In genomic region chr16:31129568-31130335, GRCh38 we compare ENCODE assay signal across 10 cellular contexts. TPM values are rescaled to one million over a fixed set of nuclear protein-coding genes. Genes with fewer than 3 reads are reported as not detected.
A peak's percentile ranks its signal among the peaks of the same experiment; 100 is the strongest.
DNase-seq lines count a peak whose midpoint lies in the region; ATAC-seq and TF ChIP-seq lines count a peak whose summit lies in the region.
"Had no signal": no experiment of that assay in that cellular context is flagged by ENCODE, and none has a peak within 500 bp of the region (broad histone marks: within the 10 kb centered on the region; RNA-seq: fewer than 3 reads in every experiment).

No MANE protein-coding gene starts in this region.

- no peak overlapping the region for H3K4me2 ChIP-seq in neuronal stem cell (ENCODE audit: insufficient read depth, low read length, poor library complexity, severe bottlenecking)

- H3K23ac ChIP-seq in neuronal stem cell (ENCODE audit: low read depth, low read length, poor library complexity): no peak overlapping the region

- H3K36me3 ChIP-seq in duodenal mucosa (ENCODE audit: control insufficient read depth in 1 of 2, insufficient read depth in 2 of 2, low read length in 2 of 2) (peaks cover 20 to 47% of the 10 kb centered on the region in 2 donors), mucosa of descending colon (ENCODE audit: low read depth) (no peaks in the 10 kb centered on the region), neuronal stem cell (replicated peaks in 1 of 2; ENCODE audit: control insufficient read depth in 2 of 2, insufficient read depth in 2 of 2, low read length in 2 of 2) (peaks cover 31 to 65% of the 10 kb centered on the region in 2 donors)
- H3K36me3 ChIP-seq: SJCRH30 had no signal

- H3K27me3 ChIP-seq in duodenal mucosa (ENCODE audit: control insufficient read depth in 1 of 2, insufficient read depth in 2 of 2, low read length in 2 of 2) (no peaks in the 10 kb centered on the region), neuronal stem cell (ENCODE audit: control insufficient read depth in 3 of 3, insufficient read depth in 3 of 3, low read depth in 1 of 3, low read length in 3 of 3) (no peaks in the 10 kb centered on the region)
- H3K27me3 ChIP-seq: SJCRH30 had no signal

- H2BK12ac ChIP-seq in neuronal stem cell (ENCODE audit: low read length): no peak overlapping the region

- H3K9ac ChIP-seq in duodenal mucosa (ENCODE audit: low read depth in 1 of 2, low read length in 2 of 2) (peak overlapping the region; percentile 70 to 100), neuronal stem cell (ENCODE audit: low read depth, low read length, poor library complexity) (no peak overlapping the region)

- ATAC-seq in mucosa of descending colon (no peak), HG02678 (IDR thresholded peaks at IDR 0.05; ENCODE audit: unreplicated experiment) (no peak)

- H3K79me1 ChIP-seq in neuronal stem cell (ENCODE audit: low read depth, low read length): peaks cover 2% of the 10 kb centered on the region

- H3K18ac ChIP-seq in neuronal stem cell (ENCODE audit: low read length): no peak overlapping the region

- H3K4ac ChIP-seq in neuronal stem cell (ENCODE audit: low read length): no peak overlapping the region

- no peak overlapping the region for H4K91ac ChIP-seq in neuronal stem cell (ENCODE audit: low read depth, low read length, poor library complexity)

- no CpG with 5 or more reads among the region's 29 CpGs for WGBS in neuronal stem cell (ENCODE audit: extremely low coverage in 2 of 2, insufficient read length in 2 of 2, insufficient replicate concordance in 1 of 2), 2 donors

- no peak overlapping the region for H2AK5ac ChIP-seq in neuronal stem cell (ENCODE audit: low read depth, low read length)

- no peak overlapping the region for H3K14ac ChIP-seq in neuronal stem cell (ENCODE audit: low read length)

- H4K8ac ChIP-seq in neuronal stem cell (ENCODE audit: low read depth, low read length): no peak overlapping the region

- H3K4me1 ChIP-seq in duodenal mucosa (ENCODE audit: control insufficient read depth in 1 of 2, insufficient read depth in 2 of 2, low read length in 2 of 2) (peaks cover 63 to 65% of the 10 kb centered on the region in 2 donors), mucosa of descending colon (ENCODE audit: low read depth) (peaks cover 67% of the 10 kb centered on the region), neuronal stem cell (ENCODE audit: control insufficient read depth in 2 of 2, insufficient read depth in 1 of 2, low read depth in 1 of 2, low read length in 2 of 2) (peaks cover 4 to 9% of the 10 kb centered on the region in 2 donors)
- H3K4me1 ChIP-seq: SJCRH30 had no signal

- H3K9me3 ChIP-seq in duodenal mucosa (ENCODE audit: control insufficient read depth in 1 of 2, low read length in 2 of 2) (no peaks in the 10 kb centered on the region), mucosa of descending colon (no peaks in the 10 kb centered on the region), neuronal stem cell (replicated peaks in 1 of 2; ENCODE audit: control insufficient read depth in 2 of 2, insufficient read depth in 1 of 2, low read depth in 1 of 2, low read length in 2 of 2) (no peaks in the 10 kb centered on the region)
- H3K9me3 ChIP-seq: SJCRH30 had no signal

- no peak overlapping the region for H2AFZ ChIP-seq in neuronal stem cell (ENCODE audit: low read length)

- intact Hi-C loops in mucosa of descending colon (cut with DNase I, micrococcal nuclease): no loop called here

- no peak overlapping the region for H2BK15ac ChIP-seq in neuronal stem cell (ENCODE audit: low read length)

- DNase-seq in MV-4-11 (lab: John Stamatoyannopoulos, UW) (peak; percentile 62), mucosa of descending colon (peak in 2 of 3 donors; percentile 70 to 76), RPMI8226 (no peak), neuronal stem cell (ENCODE audit: low spot score) (no peak), NCI-H1092 treated with DMSO at 0.1 percent for 48 hours (lab: John Stamatoyannopoulos, UW) (no peak)
- DNase-seq: SJCRH30 had no signal

- H3K4me3 ChIP-seq in duodenal mucosa (ENCODE audit: low read depth in 1 of 2, low read length in 2 of 2) (no peak overlapping the region), mucosa of descending colon (no peak overlapping the region), neuronal stem cell (ENCODE audit: low read length in 2 of 2) (no peak overlapping the region)
- H3K4me3 ChIP-seq: SJCRH30 had no signal

- no peak overlapping the region for H2BK5ac ChIP-seq in neuronal stem cell (ENCODE audit: low read length)

- TF ChIP-seq CTCF in mucosa of descending colon (IDR thresholded peaks at IDR 0.05): no peak

- H2BK120ac ChIP-seq in neuronal stem cell (ENCODE audit: low read depth, low read length): no peak overlapping the region

- H3K27ac ChIP-seq in duodenal mucosa (ENCODE audit: low read depth, low read length) (peak overlapping the region; percentile 92), temporal lobe (ENCODE audit: low read depth, low read length) (peak overlapping the region; percentile 30), neuronal stem cell (replicated peaks; ENCODE audit: low read length) (no peak overlapping the region)
- H3K27ac ChIP-seq: SJCRH30 had no signal

RNA-seq across cellular contexts. Expression of gene PRSS8, which starts 5.8 kb away (rescaled TPM):
- 100 to 1,000 TPM; 163 to 482 (median 422) TPM for total RNA-seq in mucosa of descending colon
- not detected for total RNA-seq in temporal lobe
- 4.4 TPM for polyA plus RNA-seq in neuronal stem cell (2013, experiment 1 of 2)
- 4.4 TPM for polyA plus RNA-seq in neuronal stem cell (2013, experiment 2 of 2)
- total RNA-seq: SJCRH30 had no signal
- polyA plus RNA-seq: IgD-negative memory B cell had no signal

RNA-seq across cellular contexts. Expression of gene KAT8, which starts 12.3 kb away (rescaled TPM):
- total RNA-seq in mucosa of descending colon: 10 to 100 TPM; 61.1 to 83.1 (median 69.6) TPM
- total RNA-seq in temporal lobe: 25.6 TPM
- polyA plus RNA-seq in neuronal stem cell (2013, experiment 1 of 2): 52.1 TPM
- polyA plus RNA-seq in neuronal stem cell (2013, experiment 2 of 2): 52.7 TPM

RNA-seq across cellular contexts. Expression of gene PRSS36, which starts 20.1 kb away (rescaled TPM):
- total RNA-seq in mucosa of descending colon (10 to 100 TPM in 1 of 3 donors, 1 to 10 TPM in 2; 8.2 to 10.2 (median 9.5) TPM), temporal lobe (0.49 TPM)
- polyA plus RNA-seq in neuronal stem cell (2013, experiment 1 of 2): 1.1 TPM
- polyA plus RNA-seq in neuronal stem cell (2013, experiment 2 of 2): 0.82 TPM

RNA-seq across cellular contexts. Expression of gene BCKDK, which starts 21.6 kb away (rescaled TPM):
- total RNA-seq in mucosa of descending colon (10 to 100 TPM; 31.7 to 40.1 (median 36.6) TPM), temporal lobe (11.1 TPM)
- 33.0 TPM for polyA plus RNA-seq in neuronal stem cell (2013, experiment 1 of 2)
- polyA plus RNA-seq in neuronal stem cell (2013, experiment 2 of 2): 30.7 TPM

RNA-seq across cellular contexts. Expression of gene VKORC1, which starts 35.2 kb away (rescaled TPM):
- total RNA-seq in mucosa of descending colon (10 to 100 TPM; 31.9 to 67.9 (median 41.3) TPM), temporal lobe (25.3 TPM)
- 92.1 TPM for polyA plus RNA-seq in neuronal stem cell (2013, experiment 1 of 2)
- polyA plus RNA-seq in neuronal stem cell (2013, experiment 2 of 2): 93.7 TPM

Comparison
In these comparisons a context has a peak if more than half of its experiments do, and no peak if none do; other contexts are left out.
1. DNase-seq: peak in MV-4-11 (single experiment) and mucosa of descending colon (2 of 3); none in RPMI8226 (single experiment), neuronal stem cell (single experiment) and NCI-H1092 treated with DMSO at 0.1 percent for 48 hours (single experiment).
2. RNA of gene PRSS8, which starts 5.8 kb away (total RNA-seq): 163 to 482 TPM in mucosa of descending colon; not detected in temporal lobe (single experiment); every median in the first group is over 100 times any median in the second.